In genomic region chr4:169333265-169333664, GRCh38 we compare ENCODE assay signal across 28 cellular contexts.
"Had no signal": no experiment of that assay in that cellular context is flagged by ENCODE, and none has a peak within 500 bp of the region (broad histone marks: within the 10 kb centered on the region; RNA-seq: fewer than 3 reads in every experiment).

No MANE protein-coding gene starts in this region.

- H3K9me3 ChIP-seq: colonic mucosa, esophagus muscularis mucosa, gastroesophageal sphincter, left ventricle myocardium inferior, lower lobe of right lung, neutrophil, pancreas, suprapubic skin, thyroid gland, vagina had no signal

- H3K27me3 Mint-ChIP-seq: dendritic cell treated with granulocyte-macrophage colony-stimulating factor and Interleukin-4, amounts not matched to agents 40 ng/mL and 50 ng/mL, for 4 days; naive B cell had no signal

- H3K27ac Mint-ChIP-seq: dendritic cell treated with granulocyte-macrophage colony-stimulating factor and Interleukin-4, amounts not matched to agents 40 ng/mL and 50 ng/mL, for 4 days; natural killer cell treated with Interleukin-12 subunit alpha and Interleukin-12 subunit beta and Interleukin-15 and Interleukin-18, amount 100 ng/mL, for 72 hours had no signal

- H3K27ac ChIP-seq: colonic mucosa, esophagus muscularis mucosa, foreskin keratinocyte, gastroesophageal sphincter, heart left ventricle, hepatocyte, left ventricle myocardium inferior, lower lobe of right lung, neutrophil, pancreas, suprapubic skin, thyroid gland, vagina had no signal

- H3K79me2 ChIP-seq: hepatocyte had no signal

- H3K4me1 ChIP-seq: colonic mucosa, esophagus muscularis mucosa, gastroesophageal sphincter, lower lobe of right lung, pancreas, suprapubic skin, thyroid gland, vagina had no signal

- H3K4me1 Mint-ChIP-seq: naive B cell; neural crest cell; stimulated activated naive CD8-positive, alpha-beta T cell treated with anti-CD3 and anti-CD28 coated beads, Interleukin-15, amount 100 ng/mL, for 72 hours had no signal

- FAIRE-seq: kidney, pancreas had no signal

- H3K4me3 Mint-ChIP-seq: dendritic cell treated with granulocyte-macrophage colony-stimulating factor and Interleukin-4, amounts not matched to agents 40 ng/mL and 50 ng/mL, for 4 days; naive B cell; natural killer cell treated with Interleukin-12 subunit alpha and Interleukin-12 subunit beta and Interleukin-15 and Interleukin-18, amount 100 ng/mL, for 72 hours; neural crest cell; stimulated activated naive CD8-positive, alpha-beta T cell treated with anti-CD3 and anti-CD28 coated beads, Interleukin-15, amount 100 ng/mL, for 72 hours had no signal

- H2AFZ ChIP-seq: hepatocyte had no signal

- H3K4me3 ChIP-seq: colonic mucosa, esophagus muscularis mucosa, gastroesophageal sphincter, heart left ventricle, hepatocyte, left ventricle myocardium inferior, lower lobe of right lung, pancreas, smooth muscle cell, suprapubic skin, thyroid gland, vagina had no signal

- H3K4me2 ChIP-seq: hepatocyte, smooth muscle cell had no signal

- ATAC-seq: foreskin keratinocyte; gastroesophageal sphincter; heart left ventricle; left cardiac atrium; lower lobe of right lung; natural killer cell treated with Interleukin-12 subunit alpha and Interleukin-12 subunit beta and Interleukin-15 and Interleukin-18, amount 100 ng/mL, for 72 hours; pancreas; sciatic nerve; stimulated activated naive CD8-positive, alpha-beta T cell treated with anti-CD3 and anti-CD28 coated beads, Interleukin-15, amount 100 ng/mL, for 72 hours had no signal

- H3K36me3 ChIP-seq: colonic mucosa, esophagus muscularis mucosa, gastroesophageal sphincter, heart left ventricle, left ventricle myocardium inferior, lower lobe of right lung, neutrophil, pancreas, suprapubic skin, thyroid gland, vagina had no signal

- H3K36me3 Mint-ChIP-seq: natural killer cell treated with Interleukin-12 subunit alpha and Interleukin-12 subunit beta and Interleukin-15 and Interleukin-18, amount 100 ng/mL, for 72 hours had no signal

- DNase-seq: colonic mucosa; effector CD8-positive, alpha-beta T cell; foreskin keratinocyte; heart left ventricle; kidney; left cardiac atrium; left ventricle myocardium inferior; lower lobe of right lung; naive B cell; pancreas; stimulated activated CD4-positive, alpha-beta T cell treated with anti-CD3 and anti-CD28 coated beads, Interleukin-12 subunit alpha, Interleukin-12 subunit beta, amount 100 ng/mL, for 4 hours; stimulated activated CD4-positive, alpha-beta T cell treated with anti-CD3 and anti-CD28 coated beads, Interleukin-1b, Interleukin-23, amount 100 ng/mL, for 48 hours; stimulated activated CD4-positive, alpha-beta T cell treated with anti-CD3 and anti-CD28 coated beads, Interleukin-4, amount 100 ng/mL, for 1 hour; stimulated activated CD8-positive, alpha-beta memory T cell treated with anti-CD3 and anti-CD28 coated beads, Interleukin-4, amount 100 ng/mL, for 48 hours; stimulated activated naive CD4-positive, alpha-beta T cell; stimulated activated naive CD8-positive, alpha-beta T cell treated with anti-CD3 and anti-CD28 coated beads, Interleukin-15, amount 100 ng/mL, for 72 hours; thyroid gland had no signal

- H3K27me3 ChIP-seq: colonic mucosa, esophagus muscularis mucosa, foreskin keratinocyte, gastroesophageal sphincter, heart left ventricle, hepatocyte, neutrophil, pancreas, suprapubic skin, thyroid gland, vagina had no signal
